In genomic region chr4:58074382-58074781, GRCh38 we compare ENCODE assay signal across 29 cellular contexts.
"Had no signal": no experiment of that assay in that cellular context is flagged by ENCODE, and none has a peak within 500 bp of the region (broad histone marks: within the 10 kb centered on the region; RNA-seq: fewer than 3 reads in every experiment).

No MANE protein-coding gene starts in this region.

- DNase-seq: stimulated activated CD4-positive, alpha-beta T cell treated with anti-CD3 and anti-CD28 coated beads, Interleukin-2, amount 100 ng/mL, for 48 hours; stimulated activated CD4-positive, alpha-beta T cell treated with anti-CD3 and anti-CD28 coated beads, Interleukin-4, amount 100 ng/mL, for 1 hour; stimulated activated CD4-positive, alpha-beta T cell treated with anti-CD3 and anti-CD28 coated beads, Interleukin-4, amount 100 ng/mL, for 24 hours; stimulated activated CD4-positive, alpha-beta T cell treated with anti-CD3 and anti-CD28 coated beads, Interleukin-4, amount 100 ng/mL, for 4 hours; stimulated activated CD8-positive, alpha-beta memory T cell treated with anti-CD3 and anti-CD28 coated beads, Interleukin-4, amount 100 ng/mL, for 48 hours; stimulated activated naive B cell treated with anti-CD40 and anti-IgM and Interleukin-4, amounts not matched to agents 10 μg/mL and 1 μg/mL and 100 μg/mL, for 72 hours; stimulated activated naive CD4-positive, alpha-beta T cell; stimulated activated naive CD4-positive, alpha-beta T cell treated with Interleukin-2 at 50 U/mL for 16 hours; stimulated activated naive CD8-positive, alpha-beta T cell treated with anti-CD3 and anti-CD28 coated beads, Interleukin-15, amount 100 ng/mL, for 72 hours; stimulated activated naive CD8-positive, alpha-beta T cell treated with anti-CD3 and anti-CD28 coated beads, Interleukin-15, Interleukin-2, amounts not matched to agents 100 U/mL and 50 U/mL, for 24 hours; stomach; substantia nigra; testis; thyroid gland; tibial artery; transverse colon; trophoblast cell; upper lobe of left lung; upper lobe of right lung; uterus had no signal

- FAIRE-seq: urothelium cell line had no signal

- H3K4me1 ChIP-seq: stomach, suprapubic skin, testis, thyroid gland, tibial artery, tibial nerve, transverse colon, upper lobe of left lung, upper lobe of right lung, uterus, vagina had no signal

- H3K36me3 ChIP-seq: stomach, suprapubic skin, thoracic aorta, thyroid gland, tibial artery, tibial nerve, transverse colon, upper lobe of left lung, upper lobe of right lung, uterus, vagina had no signal

- H3K27ac ChIP-seq: stomach, suprapubic skin, testis, thoracic aorta, thyroid gland, tibial artery, tibial nerve, transverse colon, upper lobe of left lung, upper lobe of right lung, uterus, vagina had no signal

- H3K27ac Mint-ChIP-seq: stimulated activated effector memory CD8-positive, alpha-beta T cell treated with anti-CD3 and anti-CD28 coated beads, Interleukin-12 subunit alpha, Interleukin-12 subunit beta, amount 100 ng/mL, for 72 hours; stimulated activated memory B cell treated with anti-CD40 and anti-IgM and Interleukin-4, amounts not matched to agents 10 μg/mL and 1 μg/mL and 100 μg/mL, for 72 hours; stimulated activated naive B cell treated with anti-CD40 and anti-IgM and Interleukin-4, amounts not matched to agents 10 μg/mL and 1 μg/mL and 100 μg/mL, for 72 hours; stimulated activated naive CD8-positive, alpha-beta T cell treated with anti-CD3 and anti-CD28 coated beads, Interleukin-15, amount 100 ng/mL, for 72 hours; stimulated activated naive CD8-positive, alpha-beta T cell treated with anti-CD3 and anti-CD28 coated beads, Interleukin-15, Interleukin-2, amounts not matched to agents 100 ng/mL and 50 ng/mL, for 24 hours; type B pancreatic cell had no signal

- H3K36me3 Mint-ChIP-seq: stimulated activated effector memory CD8-positive, alpha-beta T cell treated with anti-CD3 and anti-CD28 coated beads, Interleukin-12 subunit alpha, Interleukin-12 subunit beta, amount 100 ng/mL, for 72 hours; stimulated activated memory B cell treated with anti-CD40 and anti-IgM and Interleukin-4, amounts not matched to agents 10 μg/mL and 1 μg/mL and 100 μg/mL, for 72 hours; stimulated activated naive B cell treated with anti-CD40 and anti-IgM and Interleukin-4, amounts not matched to agents 10 μg/mL and 1 μg/mL and 100 μg/mL, for 72 hours; type B pancreatic cell had no signal

- H3K9me3 ChIP-seq: suprapubic skin, testis, thoracic aorta, thyroid gland, tibial artery, tibial nerve, transverse colon, upper lobe of left lung, upper lobe of right lung, uterus, vagina had no signal

- ATAC-seq: stimulated activated effector memory CD8-positive, alpha-beta T cell treated with anti-CD3 and anti-CD28 coated beads, Interleukin-12 subunit alpha, Interleukin-12 subunit beta, amount 100 ng/mL, for 72 hours; stimulated activated memory B cell treated with anti-CD40 and anti-IgM and Interleukin-4, amounts not matched to agents 10 μg/mL and 1 μg/mL and 100 μg/mL, for 72 hours; stimulated activated naive B cell treated with anti-CD40 and anti-IgM and Interleukin-4, amounts not matched to agents 10 μg/mL and 1 μg/mL and 100 μg/mL, for 72 hours; stimulated activated naive CD8-positive, alpha-beta T cell treated with anti-CD3 and anti-CD28 coated beads, Interleukin-15, amount 100 ng/mL, for 72 hours; stimulated activated naive CD8-positive, alpha-beta T cell treated with anti-CD3 and anti-CD28 coated beads, Interleukin-15, Interleukin-2, amounts not matched to agents 100 U/mL and 50 U/mL, for 24 hours; upper lobe of right lung had no signal

- H3K27me3 ChIP-seq: stomach, suprapubic skin, testis, thyroid gland, tibial artery, tibial nerve, transverse colon, upper lobe of left lung, upper lobe of right lung, uterus, vagina had no signal

- H3K4me3 ChIP-seq: stomach, suprapubic skin, testis, thoracic aorta, thyroid gland, tibial artery, tibial nerve, transverse colon, upper lobe of left lung, upper lobe of right lung, uterus, vagina had no signal
